Comparison of ENCODE assay signal across 26 cellular contexts in the genomic region with DNA sequence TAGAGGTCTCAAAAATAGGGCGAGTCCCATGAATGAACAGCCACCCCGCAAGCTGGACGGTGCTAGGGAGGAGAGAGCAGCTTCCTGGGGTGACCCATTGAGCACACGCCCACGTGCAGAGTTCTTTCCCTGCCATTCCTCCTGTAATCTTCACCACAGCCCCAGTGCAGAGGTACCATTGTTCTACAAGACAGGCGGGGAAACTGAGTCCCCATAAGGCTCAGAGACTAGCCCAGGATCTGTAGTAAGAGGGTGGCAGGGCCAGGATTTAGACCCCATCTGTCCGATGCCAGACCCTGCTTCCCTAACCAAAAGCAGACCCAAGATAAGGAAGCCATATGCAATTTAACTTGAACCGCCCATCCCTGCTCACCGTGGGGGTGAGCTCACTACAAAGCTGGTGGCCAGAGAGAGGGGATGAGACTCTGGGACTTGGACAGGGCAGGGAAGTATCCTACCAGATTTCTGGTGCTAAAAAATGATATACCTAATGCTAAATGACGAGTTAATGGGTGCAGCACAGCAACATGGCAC. TPM values are rescaled to one million over a fixed set of nuclear protein-coding genes. Genes with fewer than 3 reads are reported as not detected.
A peak's percentile ranks its signal among the peaks of the same experiment; 100 is the strongest.
DNase-seq lines count a peak whose midpoint lies in the region; ATAC-seq and TF ChIP-seq lines count a peak whose summit lies in the region.
"Had no signal": no experiment of that assay in that cellular context is flagged by ENCODE, and none has a peak within 500 bp of the region (broad histone marks: within the 10 kb centered on the region; RNA-seq: fewer than 3 reads in every experiment).

No MANE protein-coding gene starts in this region.

- H3K27me3 ChIP-seq in H9 (ENCODE audit: insufficient read depth, low read length) (no peaks in the 10 kb centered on the region), sigmoid colon (no peaks in the 10 kb centered on the region)
- H3K27me3 ChIP-seq: adrenal gland, transverse colon had no signal

- H3K4me3 Mint-ChIP-seq in H9: no peak overlapping the region
- no peak overlapping the region for H3K4me3 Mint-ChIP-seq in WTC11
- H3K4me3 Mint-ChIP-seq: natural killer cell treated with Interleukin-12 subunit alpha and Interleukin-12 subunit beta and Interleukin-15 and Interleukin-18, amount 100 ng/mL, for 72 hours; stimulated activated naive CD8-positive, alpha-beta T cell treated with anti-CD3 and anti-CD28 coated beads, Interleukin-15, Interleukin-2, amounts not matched to agents 100 ng/mL and 50 ng/mL, for 24 hours had no signal

- H3K36me3 Mint-ChIP-seq in H9 (ENCODE audit: insufficient read depth in 1 of 3, low read depth in 3 of 3) (peaks cover 0 to 4% (median 3%) of the 10 kb centered on the region in 3 experiments; a peak in 2 of 7 replicates), WTC11 (peaks cover 11% of the 10 kb centered on the region)
- H3K36me3 Mint-ChIP-seq: natural killer cell treated with Interleukin-12 subunit alpha and Interleukin-12 subunit beta and Interleukin-15 and Interleukin-18, amount 100 ng/mL, for 72 hours had no signal

- 0 out of 2 replicates have a peak, but pooled peaks cover 3% of the 10 kb centered on the region for H3K4me1 ChIP-seq in H9 (ENCODE audit: insufficient read depth, low read length)
- H3K4me1 ChIP-seq in sigmoid colon: peaks cover 0 to 12% (median 3%) of the 10 kb centered on the region in 4 donors
- H3K4me1 ChIP-seq: HAP-1, prostate gland, transverse colon had no signal

- H3K18ac ChIP-seq in H9 (ENCODE audit: insufficient read length, low read depth, low read length): no peak overlapping the region

- no peak overlapping the region for H3K27ac ChIP-seq in H9 (ENCODE audit: insufficient read length, low read depth, low read length)
- H3K27ac ChIP-seq in sigmoid colon: no peak overlapping the region
- H3K27ac ChIP-seq: prostate gland, transverse colon had no signal

- no peak for TF ChIP-seq EP300 in sigmoid colon (IDR thresholded peaks at IDR 0.05)

- H3K23ac ChIP-seq in H9 (ENCODE audit: insufficient read length, low read depth, low read length): no peak overlapping the region

- intact Hi-C loops in sigmoid colon (cut with DNase I): no loop called here

- no peak overlapping the region for H3K4ac ChIP-seq in H9 (ENCODE audit: low read depth, low read length)

- peaks cover 14 to 28% of the 10 kb centered on the region in 2 experiments for H3K4me1 Mint-ChIP-seq in H9
- peaks cover 7% of the 10 kb centered on the region for H3K4me1 Mint-ChIP-seq in WTC11

- H3K36me3 ChIP-seq in sigmoid colon: no peaks in the 10 kb centered on the region
- H3K36me3 ChIP-seq: adrenal gland, prostate gland, transverse colon had no signal

- no CpG with 5 or more reads among the region's 10 CpGs for WGBS in H9 (ENCODE audit: extremely low coverage, insufficient read length, low lambda C conversion rate)
- 81 to 87% methylated on average over 10 of the region's 10 CpGs for WGBS in sigmoid colon, 2 donors

- POLR2A ChIA-PET in WTC11 (lab: Charles Lee): no interaction called here

- H2BK5ac ChIP-seq in H9 (ENCODE audit: insufficient read length, low read length): no peak overlapping the region

- DNase-seq in H9 (peak; percentile 10), WTC11 (ENCODE audit: low spot score) (peak; percentile 5), left lobe of liver (ENCODE audit: low spot score) (peak; percentile 21), sigmoid colon (peak; percentile 27), DMS114 treated with DMSO at 0.1 percent for 48 hours (lab: John Stamatoyannopoulos, UW; ENCODE audit: unreplicated experiment) (no peak)
- DNase-seq: activated CD4-positive, CD25-positive, alpha-beta regulatory T cell treated with anti-CD3 and anti-CD28 coated beads, Interleukin-2, amount 50 U/mL, for 72 hours; activated effector memory CD4-positive, alpha-beta T cell treated with Interleukin-2 at 50 U/mL for 16 hours; AML-193; COR-L47; NCI-H1105; NCI-H2081 treated with DMSO at 0.1 percent for 48 hours; NCI-H510A; NK-92 treated with Interleukin-12 subunit alpha and Interleukin-12 subunit beta, amount 100 ng/mL, for 24 hours; stimulated activated CD4-positive, alpha-beta T cell treated with anti-CD3 and anti-CD28 coated beads, Interleukin-4, amount 100 ng/mL, for 24 hours; transverse colon had no signal

- H3K56ac ChIP-seq in H9 (ENCODE audit: insufficient read length, low read depth, low read length): no peak overlapping the region

- H2BK12ac ChIP-seq in H9 (ENCODE audit: insufficient read length, low read depth, low read length): no peak overlapping the region

- H3K14ac ChIP-seq in H9 (ENCODE audit: insufficient read depth, low read length): no peak overlapping the region

- H4K20me1 ChIP-seq in H9 (ENCODE audit: control insufficient read depth, insufficient read depth, insufficient read length): no peaks in the 10 kb centered on the region

- H4K5ac ChIP-seq in H9 (ENCODE audit: insufficient read length, low read depth, low read length): no peak overlapping the region

- H3K23me2 ChIP-seq in H9 (ENCODE audit: insufficient read length, low read depth, low read length, poor library complexity, severe bottlenecking): no peaks in the 10 kb centered on the region

- H3K27me3 Mint-ChIP-seq in H9 (ENCODE audit: low read depth): no peaks in the 10 kb centered on the region; the same call in 1 of the 2 replicates
- H3K27me3 Mint-ChIP-seq in WTC11 (ENCODE audit: low read depth): no peaks in the 10 kb centered on the region

- H3T11ph ChIP-seq in H9 (ENCODE audit: low read length): no peak overlapping the region

- no peak overlapping the region for H2AFZ ChIP-seq in H9 (ENCODE audit: low read length)

- H3K79me1 ChIP-seq in H9 (ENCODE audit: insufficient read depth, low read depth, low read length, poor library complexity, severe bottlenecking): no peaks in the 10 kb centered on the region

- no peaks in the 10 kb centered on the region for H3K79me2 ChIP-seq in H9 (ENCODE audit: insufficient read depth, low read length)

- H3K9ac ChIP-seq in H9 (ENCODE audit: extremely low read depth, insufficient read length, low read length): no peak overlapping the region

- no peak overlapping the region for H2BK20ac ChIP-seq in H9 (ENCODE audit: low read depth, low read length, poor library complexity, severe bottlenecking)

- no peaks in the 10 kb centered on the region; a peak in 1 of 5 replicates for H3K9me3 Mint-ChIP-seq in H9
- no peaks in the 10 kb centered on the region for H3K9me3 Mint-ChIP-seq in WTC11
- H3K9me3 Mint-ChIP-seq: natural killer cell treated with Interleukin-12 subunit alpha and Interleukin-12 subunit beta and Interleukin-15 and Interleukin-18, amount 100 ng/mL, for 72 hours; stimulated activated naive CD8-positive, alpha-beta T cell treated with anti-CD3 and anti-CD28 coated beads, Interleukin-15, Interleukin-2, amounts not matched to agents 100 ng/mL and 50 ng/mL, for 24 hours had no signal

- ATAC-seq in WTC11 (no peak), left lobe of liver (no peak), GM21367 (IDR thresholded peaks at IDR 0.05; ENCODE audit: unreplicated experiment) (no peak), HG02610 (IDR thresholded peaks at IDR 0.05; ENCODE audit: unreplicated experiment) (no peak), GM21786 (IDR thresholded peaks at IDR 0.05; ENCODE audit: unreplicated experiment) (no peak)
- ATAC-seq: natural killer cell treated with Interleukin-12 subunit alpha and Interleukin-12 subunit beta and Interleukin-15 and Interleukin-18, amount 100 ng/mL, for 72 hours had no signal

- no peak overlapping the region for H2BK120ac ChIP-seq in H9 (ENCODE audit: low read depth, low read length, poor library complexity, severe bottlenecking)

- H2AK5ac ChIP-seq in H9 (ENCODE audit: insufficient read length, low read length): no peak overlapping the region

- no peak overlapping the region for H4K91ac ChIP-seq in H9 (ENCODE audit: insufficient read length, low read depth, low read length)

- CTCF ChIA-PET in WTC11 (lab: Charles Lee): interaction anchor here (0.9 to 9.0 kb wide), 4 partner anchors 178 to 203 kb away, joined by 3 to 232 read pairs (median 4); no protein-coding TSS in a partner anchor

- H3K9me3 ChIP-seq in H9 (ENCODE audit: control insufficient read depth, low read depth, low read length) (no peaks in the 10 kb centered on the region), sigmoid colon (no peaks in the 10 kb centered on the region)
- H3K9me3 ChIP-seq: adrenal gland, HAP-1, prostate gland, transverse colon had no signal

- TF ChIP-seq CTCF in H9 (conservative IDR thresholded peaks at IDR 0.05): no peak
- TF ChIP-seq CTCF in WTC11 (IDR thresholded peaks at IDR 0.05): no peak
- TF ChIP-seq CTCF in sigmoid colon (IDR thresholded peaks at IDR 0.05): no peak

- 0 out of 7 replicates have a peak overlapping the region, but pooled peaks of 1 of the 3 experiments have one; percentile 37 for H3K27ac Mint-ChIP-seq in H9
- no peak overlapping the region; the same call in 1 of the 2 replicates for H3K27ac Mint-ChIP-seq in WTC11
- H3K27ac Mint-ChIP-seq: natural killer cell treated with Interleukin-12 subunit alpha and Interleukin-12 subunit beta and Interleukin-15 and Interleukin-18, amount 100 ng/mL, for 72 hours; stimulated activated naive CD8-positive, alpha-beta T cell treated with anti-CD3 and anti-CD28 coated beads, Interleukin-15, Interleukin-2, amounts not matched to agents 100 ng/mL and 50 ng/mL, for 24 hours had no signal

- H4K8ac ChIP-seq in H9 (replicated peaks; ENCODE audit: insufficient read length, low read depth, low read length): no peak overlapping the region

- no peak overlapping the region for H3K4me2 ChIP-seq in H9 (ENCODE audit: insufficient read depth, insufficient read length, low read length)

- no peak overlapping the region for H3K4me3 ChIP-seq in sigmoid colon
- H3K4me3 ChIP-seq: adrenal gland, HAP-1, prostate gland, transverse colon had no signal

- no peak overlapping the region for H2BK15ac ChIP-seq in H9 (ENCODE audit: low read depth, low read length)

- no peak for TF ChIP-seq POLR2A in sigmoid colon (IDR thresholded peaks at IDR 0.05)

TF ChIP-seq in WTC11, 78 proteins besides CTCF, POLR2A, EP300 and RAD21 (continues in another document):
- TF ChIP-seq GABPB1 (CRISPR knock-in tag; IDR thresholded peaks at IDR 0.05) (no peak), SMAD4 (CRISPR knock-in tag; IDR thresholded peaks at IDR 0.05) (no peak), RELA (CRISPR knock-in tag; IDR thresholded peaks at IDR 0.05; ENCODE audit: borderline replicate concordance) (no peak), ZNF671 (CRISPR knock-in tag; IDR thresholded peaks at IDR 0.05) (no peak)

RNA-seq across cellular contexts. Expression of a gene that starts 36.7 kb away (rescaled TPM):
- 4.0 and 4.4 TPM in 2 replicates for total RNA-seq in H9 (2021)
- total RNA-seq in WTC11 (2021): 3.9 to 7.2 TPM (median 5.4 TPM) in 3 replicates
- total RNA-seq in left lobe of liver: 19,737 TPM
- total RNA-seq in sigmoid colon: not detected
- polyA plus RNA-seq in sigmoid colon: 1 to 10 TPM in 2 of 3 donors, not detected in 1; 1.1 to 1.8 TPM
- total RNA-seq: dermis blood vessel endothelial cell; fibroblast of villous mesenchyme; kidney epithelial cell; natural killer cell treated with Interleukin-12 subunit alpha and Interleukin-12 subunit beta and Interleukin-15 and Interleukin-18, amount 100 ng/mL, for 72 hours; prostate gland; transverse colon had no signal

RNA-seq across cellular contexts. Expression of a gene that starts 43.5 kb away (rescaled TPM):
- total RNA-seq in H9 (2021) (1.2 and 1.4 TPM in 2 replicates), WTC11 (2021) (0.73 to 1.6 TPM (median 1.0 TPM) in 3 replicates), left lobe of liver (4,103 TPM), sigmoid colon (not detected)
- polyA plus RNA-seq in sigmoid colon: under 1 TPM in 1 of 3 donors, not detected in 2; 0.38 TPM
- total RNA-seq: dermis blood vessel endothelial cell; fibroblast of villous mesenchyme; kidney epithelial cell; natural killer cell treated with Interleukin-12 subunit alpha and Interleukin-12 subunit beta and Interleukin-15 and Interleukin-18, amount 100 ng/mL, for 72 hours; transverse colon had no signal

Comparison
In these comparisons a context has a peak if more than half of its experiments do, and no peak if none do; other contexts are left out.
1. RNA of a gene that starts 36.7 kb away (total RNA-seq): 19,737 TPM in left lobe of liver (single experiment); 4.0 to 4.4 TPM in H9, 3.9 to 7.2 TPM in WTC11 and not detected in sigmoid colon; every median in the first group is over 1,000 times any median in the second.
2. RNA of a gene that starts 43.5 kb away (total RNA-seq): 4,103 TPM in left lobe of liver (single experiment); 0.73 to 1.6 TPM in WTC11, 1.2 to 1.4 TPM in H9 and not detected in sigmoid colon; every median in the first group is over 1,000 times any median in the second.